ENCODE assay signal across 1 cellular context in genomic region chr4:35754047-35754446, GRCh38.
TF ChIP-seq lines count a peak whose summit lies in the region.

No MANE protein-coding gene starts in this region.

TF ChIP-seq in HepG2, 621 proteins besides CTCF, POLR2A, EP300 and RAD21 (continued from another document and continues in another):
- TF ChIP-seq AHDC1 (CRISPR knock-in tag; IDR thresholded peaks at IDR 0.05; ENCODE audit: borderline replicate concordance) = peak; percentile 83; the same call in 1 of the 2 replicates
- TF ChIP-seq KDM5A (IDR thresholded peaks at IDR 0.05; ENCODE audit: borderline replicate concordance, low read length) = no peak
- TF ChIP-seq RBM39 (IDR thresholded peaks at IDR 0.05; ENCODE audit: low read depth, low read length, poor library complexity, severe bottlenecking) = no peak
- TF ChIP-seq RNF219 (CRISPR knock-in tag; IDR thresholded peaks at IDR 0.05) = no peak
- TF ChIP-seq SOX6 (IDR thresholded peaks at IDR 0.05) = no peak
- TF ChIP-seq SOX6 (CRISPR knock-in tag; IDR thresholded peaks at IDR 0.05) = peak; percentile 34; the same call in 1 of the 2 replicates
- no peak for TF ChIP-seq SETDB1 (CRISPR knock-in tag; IDR thresholded peaks at IDR 0.05; ENCODE audit: borderline replicate concordance)
- TF ChIP-seq ZNF503 (CRISPR knock-in tag; IDR thresholded peaks at IDR 0.05) = 0 out of 2 replicates have a peak, but pooled peaks have one; percentile 48
- TF ChIP-seq ZNF644 (CRISPR knock-in tag; IDR thresholded peaks at IDR 0.05; ENCODE audit: low read depth) = peak; percentile 89
- no peak for TF ChIP-seq THRA (CRISPR knock-in tag; IDR thresholded peaks at IDR 0.05; ENCODE audit: borderline replicate concordance)
- no peak for TF ChIP-seq ZNF33A (CRISPR knock-in tag; IDR thresholded peaks at IDR 0.05; ENCODE audit: borderline replicate concordance)
- no peak for TF ChIP-seq DRAP1 (CRISPR knock-in tag; IDR thresholded peaks at IDR 0.05)
- TF ChIP-seq ZMYM3 (CRISPR knock-in tag; IDR thresholded peaks at IDR 0.05) = no peak
- TF ChIP-seq RFXAP (CRISPR knock-in tag; IDR thresholded peaks at IDR 0.05; ENCODE audit: borderline replicate concordance) = no peak
- peak; percentile 40; the same call in 1 of the 2 replicates for TF ChIP-seq NCOA2 (CRISPR knock-in tag; IDR thresholded peaks at IDR 0.05)
- no peak for TF ChIP-seq TBL1XR1 (IDR thresholded peaks at IDR 0.05; ENCODE audit: borderline replicate concordance, low read length, partially characterized antibody)
- TF ChIP-seq FOXP1 (IDR thresholded peaks at IDR 0.05) = no peak
- 0 out of 2 replicates have a peak, but pooled peaks have one; percentile 16 for TF ChIP-seq FOXP1 (CRISPR knock-in tag; IDR thresholded peaks at IDR 0.05)
- TF ChIP-seq HCFC1 (IDR thresholded peaks at IDR 0.05; ENCODE audit: low read depth, low read length) = no peak
- peak; percentile 87 for TF ChIP-seq HOMEZ (CRISPR knock-in tag; IDR thresholded peaks at IDR 0.05; ENCODE audit: low read depth)
- no peak for TF ChIP-seq AFF4 (CRISPR knock-in tag; IDR thresholded peaks at IDR 0.05)
- TF ChIP-seq ARID5B (CRISPR knock-in tag; IDR thresholded peaks at IDR 0.05) = peak; percentile 84
- no peak for TF ChIP-seq ZNF274 (CRISPR knock-in tag; IDR thresholded peaks at IDR 0.05)
- TF ChIP-seq ZNF619 (CRISPR knock-in tag; IDR thresholded peaks at IDR 0.05) = no peak
- no peak for TF ChIP-seq KLF6 (CRISPR knock-in tag; IDR thresholded peaks at IDR 0.05)
- peak; percentile 54; the same call in 1 of the 2 replicates for TF ChIP-seq FOXJ3 (CRISPR knock-in tag; IDR thresholded peaks at IDR 0.05; ENCODE audit: borderline replicate concordance)
- TF ChIP-seq FOXC1 (CRISPR knock-in tag; IDR thresholded peaks at IDR 0.05; ENCODE audit: borderline replicate concordance) = no peak
- TF ChIP-seq CHD4 (IDR thresholded peaks at IDR 0.05; ENCODE audit: borderline replicate concordance, low read length) = no peak
- no peak for TF ChIP-seq ZNF329 (CRISPR knock-in tag; IDR thresholded peaks at IDR 0.05; ENCODE audit: low read depth)
- TF ChIP-seq POGZ (CRISPR knock-in tag; IDR thresholded peaks at IDR 0.05) = peak; percentile 54; the same call in 1 of the 2 replicates
- TF ChIP-seq ZNF281 (CRISPR knock-in tag; IDR thresholded peaks at IDR 0.05; ENCODE audit: borderline replicate concordance) = no peak
- TF ChIP-seq EED (CRISPR knock-in tag; IDR thresholded peaks at IDR 0.05) = no peak
